8 cellular contexts compared by ENCODE assay signal in genomic region chr4:165327211-165328100, GRCh38. TPM values are rescaled to one million over a fixed set of nuclear protein-coding genes. Genes with fewer than 3 reads are reported as not detected.
A peak's percentile ranks its signal among the peaks of the same experiment; 100 is the strongest.
DNase-seq lines count a peak whose midpoint lies in the region; TF ChIP-seq lines count a peak whose summit lies in the region.

MSMO1 (plus strand) TSS chr4:165327669; CDS start chr4:165333371, 5,702 bp downstream.

- DNase-seq in GM04503 (ENCODE audit: low read depth): peak; percentile 94
- DNase-seq in HFF-Myc (ENCODE audit: extremely low read depth, low read depth): peak; percentile 97
- DNase-seq in MV-4-11 (lab: John Stamatoyannopoulos, UW): peak; percentile 98
- DNase-seq in SJSA1 (ENCODE audit: low read depth in 1 of 2, low spot score in 2 of 2): peak; percentile 96 to 99
- peak; percentile 94 to 97 (median 94) for DNase-seq in activated naive CD4-positive, alpha-beta T cell (lab: John Stamatoyannopoulos, UW)
- peak; percentile 98 for DNase-seq in foreskin melanocyte

- peaks cover 19% of the 10 kb centered on the region for H3K4me1 ChIP-seq in SJSA1 (replicated peaks)
- peaks cover 34% of the 10 kb centered on the region for H3K4me1 ChIP-seq in neuron (ENCODE audit: insufficient read depth, low read length)
- H3K4me1 ChIP-seq in subcutaneous abdominal adipose tissue (ENCODE audit: control insufficient read depth in 5 of 5, insufficient read depth in 5 of 5, low read length in 5 of 5): peaks cover 8 to 41% (median 21%) of the 10 kb centered on the region in 5 donors

- peak within 1 kb of the TSS; percentile 51 to 84 (median 73) for H3K9ac ChIP-seq in subcutaneous abdominal adipose tissue (ENCODE audit: low read length in 5 of 5)

- H2AFZ ChIP-seq in neuron (ENCODE audit: low read depth, low read length): peak within 1 kb of the TSS; percentile 57

- H3K36me3 ChIP-seq in SJSA1 (no peaks in the 10 kb centered on the region), neuron (ENCODE audit: insufficient read depth, low read length) (peaks cover 21% of the 10 kb centered on the region), subcutaneous abdominal adipose tissue (ENCODE audit: control insufficient read depth in 5 of 5, insufficient read depth in 5 of 5, low read length in 5 of 5) (peaks cover 0 to 3% (median 0%) of the 10 kb centered on the region in 5 donors)

- no peaks in the 10 kb centered on the region for H3K27me3 ChIP-seq in SJSA1 (replicated peaks)
- H3K27me3 ChIP-seq in neuron (ENCODE audit: insufficient read depth, low read length): no peaks in the 10 kb centered on the region
- H3K27me3 ChIP-seq in subcutaneous abdominal adipose tissue (ENCODE audit: control insufficient read depth in 5 of 5, insufficient read depth in 4 of 5, low read length in 5 of 5): peaks cover 0 to 5% (median 0%) of the 10 kb centered on the region in 5 donors

- peak within 1 kb of the TSS; percentile 73 for H3K27ac ChIP-seq in SJSA1
- peak within 1 kb of the TSS; percentile 80 for H3K27ac ChIP-seq in subcutaneous abdominal adipose tissue (ENCODE audit: low read depth, low read length)

- H3K9me3 ChIP-seq in SJSA1 (replicated peaks) (no peaks in the 10 kb centered on the region), neuron (ENCODE audit: low read length) (no peaks in the 10 kb centered on the region), subcutaneous abdominal adipose tissue (ENCODE audit: control insufficient read depth in 5 of 5, low read length in 5 of 5) (no peaks in the 10 kb centered on the region)

- H3K4me3 ChIP-seq in HFF-Myc (replicated peaks; ENCODE audit: low read depth, low read length) (peak within 1 kb of the TSS; percentile 65), SJSA1 (peak within 1 kb of the TSS; percentile 73), neuron (ENCODE audit: low read length) (peak within 1 kb of the TSS; percentile 94), subcutaneous abdominal adipose tissue (ENCODE audit: low read depth in 1 of 5, low read length in 5 of 5) (peak within 1 kb of the TSS; percentile 82 to 99 (median 97))

- TF ChIP-seq CTCF in HFF-Myc (IDR thresholded peaks at IDR 0.05; ENCODE audit: low read depth, low read length, missing control alignments): no peak

RNA-seq across cellular contexts. Expression of gene MSMO1, which starts in this region (rescaled TPM):
- total RNA-seq in SJSA1 (2014; rRNA removed; shearing (Covaris generic)): 25.9 and 30.5 TPM in 2 replicates

Comparison
In these comparisons a context has a peak if more than half of its experiments do, and no peak if none do; other contexts are left out.
1. Peak in every context shown above with its lines: DNase-seq, H3K4me3 ChIP-seq and H3K27ac ChIP-seq.